In the genomic region with DNA sequence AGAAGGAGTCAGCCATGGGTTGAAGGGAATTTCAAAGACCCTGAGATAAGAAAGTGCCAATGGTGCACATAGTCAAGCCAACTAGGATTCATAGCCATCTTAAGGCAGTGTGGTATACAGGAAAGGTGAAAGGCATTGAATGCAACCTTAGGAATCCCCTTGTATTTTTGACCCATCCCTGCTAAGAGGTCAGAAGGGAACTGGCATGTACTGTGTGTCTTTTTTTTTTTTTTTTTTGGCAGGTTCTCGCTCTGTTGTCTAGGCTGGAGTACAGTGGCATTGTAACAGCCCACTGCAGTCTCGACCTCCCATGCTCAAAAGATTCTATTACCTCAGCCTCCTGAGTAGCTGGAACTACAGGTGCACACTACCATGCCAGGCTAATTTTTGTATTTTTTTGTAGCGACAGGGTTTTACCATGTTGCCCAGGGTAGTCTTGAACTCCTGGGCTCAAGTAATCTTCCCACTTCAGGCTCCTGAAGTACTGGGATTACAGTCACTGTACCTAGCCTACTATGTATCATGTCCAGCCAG, we compare ENCODE assay signal across 29 cellular contexts. TPM values are rescaled to one million over a fixed set of nuclear protein-coding genes. Genes with fewer than 3 reads are reported as not detected.
"Had no signal": no experiment of that assay in that cellular context is flagged by ENCODE, and none has a peak within 500 bp of the region (broad histone marks: within the 10 kb centered on the region; RNA-seq: fewer than 3 reads in every experiment).

No MANE protein-coding gene starts in this region.

- H3K27me3 Mint-ChIP-seq: effector memory CD8-positive, alpha-beta T cell; naive thymus-derived CD8-positive, alpha-beta T cell; stimulated activated naive CD8-positive, alpha-beta T cell treated with anti-CD3 and anti-CD28 coated beads, Interleukin-15, Interleukin-2, amounts not matched to agents 100 ng/mL and 50 ng/mL, for 24 hours had no signal

- H3K4me3 Mint-ChIP-seq: effector memory CD8-positive, alpha-beta T cell; neural crest cell; stimulated activated naive CD8-positive, alpha-beta T cell treated with anti-CD3 and anti-CD28 coated beads, Interleukin-15, Interleukin-2, amounts not matched to agents 100 ng/mL and 50 ng/mL, for 24 hours had no signal

- DNase-seq: effector memory CD8-positive, alpha-beta T cell; esophagus squamous epithelium; foreskin melanocyte; glutamatergic neuron; heart right ventricle; hippocampal formation; left cardiac atrium; left lung; mesenchymal stem cell; midbrain; naive thymus-derived CD8-positive, alpha-beta T cell; right cardiac atrium; sigmoid colon; stimulated activated CD4-positive, alpha-beta T cell treated with anti-CD3 and anti-CD28 coated beads, Interleukin-2, amount 100 ng/mL, for 48 hours; stimulated activated naive B cell treated with anti-CD40 and anti-IgM and Interleukin-4, amounts not matched to agents 10 μg/mL and 1 μg/mL and 100 μg/mL, for 72 hours; upper lobe of left lung; uterus had no signal

- H3K4me1 ChIP-seq: esophagus squamous epithelium, parathyroid adenoma, prostate gland, sigmoid colon, tibial nerve, upper lobe of left lung, uterus had no signal

- H3K36me3 ChIP-seq: esophagus squamous epithelium, heart right ventricle, left lung, prostate gland, sigmoid colon, thoracic aorta, tibial nerve, upper lobe of left lung, uterus had no signal

- ATAC-seq: effector memory CD8-positive, alpha-beta T cell; left cardiac atrium; naive thymus-derived CD8-positive, alpha-beta T cell; right cardiac atrium; stimulated activated naive B cell treated with anti-CD40 and anti-IgM and Interleukin-4, amounts not matched to agents 10 μg/mL and 1 μg/mL and 100 μg/mL, for 72 hours had no signal

- H3K36me3 Mint-ChIP-seq: naive thymus-derived CD8-positive, alpha-beta T cell had no signal

- H3K4me3 ChIP-seq: coronary artery, esophagus squamous epithelium, heart right ventricle, left lung, prostate gland, sigmoid colon, thoracic aorta, tibial nerve, upper lobe of left lung, uterus had no signal

- H3K27me3 ChIP-seq: esophagus squamous epithelium, sigmoid colon, upper lobe of left lung, uterus had no signal

- H3K27ac Mint-ChIP-seq: effector memory CD8-positive, alpha-beta T cell; stimulated activated naive B cell treated with anti-CD40 and anti-IgM and Interleukin-4, amounts not matched to agents 10 μg/mL and 1 μg/mL and 100 μg/mL, for 72 hours; stimulated activated naive CD8-positive, alpha-beta T cell treated with anti-CD3 and anti-CD28 coated beads, Interleukin-15, Interleukin-2, amounts not matched to agents 100 ng/mL and 50 ng/mL, for 24 hours had no signal

- FAIRE-seq: endometrium, islet of Langerhans had no signal

- H3K9ac ChIP-seq: parathyroid adenoma had no signal

- H3K27ac ChIP-seq: coronary artery, esophagus squamous epithelium, parathyroid adenoma, prostate gland, sigmoid colon, thoracic aorta, tibial nerve, uterus had no signal

- H2AFZ ChIP-seq: parathyroid adenoma had no signal

- H3K79me2 ChIP-seq: parathyroid adenoma had no signal

- H3K9me3 ChIP-seq: esophagus squamous epithelium, heart right ventricle, left lung, prostate gland, sigmoid colon, thoracic aorta, tibial nerve, upper lobe of left lung, uterus had no signal

- H3K9me3 Mint-ChIP-seq: effector memory CD8-positive, alpha-beta T cell; naive thymus-derived CD8-positive, alpha-beta T cell; stimulated activated naive B cell treated with anti-CD40 and anti-IgM and Interleukin-4, amounts not matched to agents 10 μg/mL and 1 μg/mL and 100 μg/mL, for 72 hours; stimulated activated naive CD8-positive, alpha-beta T cell treated with anti-CD3 and anti-CD28 coated beads, Interleukin-15, Interleukin-2, amounts not matched to agents 100 ng/mL and 50 ng/mL, for 24 hours had no signal

RNA-seq across cellular contexts. Expression of gene VSIG4, which starts 40.8 kb away (rescaled TPM):
- total RNA-seq: dermis microvascular lymphatic vessel endothelial cell, lung microvascular endothelial cell, neural crest cell, renal cortical epithelial cell had no signal
